ENCODE assay signal across 24 cellular contexts in genomic region chr9:99101271-99101670, GRCh38. TPM values are rescaled to one million over a fixed set of nuclear protein-coding genes. Genes with fewer than 3 reads are reported as not detected.
DNase-seq lines count a peak whose midpoint lies in the region; ATAC-seq, FAIRE-seq and TF ChIP-seq lines count a peak whose summit lies in the region.
"Had no signal": no experiment of that assay in that cellular context is flagged by ENCODE, and none has a peak within 500 bp of the region (broad histone marks: within the 10 kb centered on the region; RNA-seq: fewer than 3 reads in every experiment).

No MANE protein-coding gene starts in this region.

- H2AFZ ChIP-seq in K562 (ENCODE audit: low read depth, low read length): peak overlapping the region; percentile 47
- no peak overlapping the region for H2AFZ ChIP-seq in mesenchymal stem cell (ENCODE audit: low read depth, low read length)
- H2AFZ ChIP-seq: GM23338 had no signal

- H3K9ac ChIP-seq in K562 (ENCODE audit: insufficient read depth in 1 of 2, low read depth in 2 of 2, low read length in 2 of 2) (peak overlapping the region in 1 of 2 experiments; percentile 15; a peak in 1 of 4 replicates), mesenchymal stem cell (ENCODE audit: low read length) (no peak overlapping the region)
- H3K9ac ChIP-seq: BLaER1 treated with 17β-estradiol and CSF1 and Interleukin-3, amounts not matched to agents 10 nM and 100 nM had no signal

- H2BK12ac ChIP-seq in mesenchymal stem cell (ENCODE audit: low read length in 2 of 2): no peak overlapping the region

- no peak overlapping the region for H2BK120ac ChIP-seq in mesenchymal stem cell (ENCODE audit: low read depth, low read length)

- no peaks in the 10 kb centered on the region for H3K9me1 ChIP-seq in K562 (ENCODE audit: control insufficient read depth, insufficient read depth, low read length)

- H3K4ac ChIP-seq in mesenchymal stem cell (ENCODE audit: low read depth in 1 of 2, low read length in 2 of 2): no peak overlapping the region

- TF ChIP-seq CTCF in K562 (IDR thresholded peaks at IDR 0.05 in 2 of 3, conservative IDR thresholded peaks at IDR 0.05 in 1 of 3; ENCODE audit: insufficient read depth in 2 of 3, low read depth in 1 of 3, low read length in 3 of 3): no peak
- no peak for TF ChIP-seq CTCF in epithelial cell of esophagus (IDR thresholded peaks at IDR 0.05; ENCODE audit: insufficient read depth, low read depth, low read length, missing control alignments)

- TF ChIP-seq RAD21 in K562 (CRISPR knock-in tag; conservative IDR thresholded peaks at IDR 0.05 in 1 of 2, IDR thresholded peaks at IDR 0.05 in 1 of 2): no peak

- no peaks in the 10 kb centered on the region for H3K27me3 ChIP-seq in K562 (ENCODE audit: control insufficient read depth in 2 of 2, insufficient read depth in 2 of 2, low read length in 2 of 2)
- H3K27me3 ChIP-seq in mesenchymal stem cell (ENCODE audit: control insufficient read depth in 1 of 2, insufficient read depth in 1 of 2, low read length in 2 of 2): peaks cover 0 to 3% of the 10 kb centered on the region in 2 experiments

- H4K8ac ChIP-seq in mesenchymal stem cell (ENCODE audit: low read length): no peak overlapping the region

- no peak overlapping the region for H3K18ac ChIP-seq in mesenchymal stem cell (ENCODE audit: low read depth in 1 of 2, low read length in 2 of 2)

- peak overlapping the region; percentile 33 for H2AK5ac ChIP-seq in mesenchymal stem cell (ENCODE audit: low read length, severe bottlenecking)

- H3K23ac ChIP-seq in mesenchymal stem cell (ENCODE audit: low read length in 2 of 2): no peak overlapping the region

- no peaks in the 10 kb centered on the region for H4K20me1 ChIP-seq in K562 (replicated peaks; ENCODE audit: control insufficient read depth, insufficient read depth, low read length)

- ATAC-seq in K562: no peak
- ATAC-seq: A549, GM23338, HCT116 had no signal

- no peak for FAIRE-seq in K562 (lab: Jason Lieb, UNC)
- FAIRE-seq: A549, GM12891, GM18507 had no signal

- H3K4me1 ChIP-seq in K562 (replicated peaks in 1 of 2; ENCODE audit: control insufficient read depth in 2 of 2, insufficient read depth in 2 of 2, low read length in 2 of 2) (peaks cover 19 to 20% of the 10 kb centered on the region in 2 experiments), mesenchymal stem cell (ENCODE audit: control insufficient read depth, insufficient read depth, low read depth, low read length) (peaks cover 10% of the 10 kb centered on the region)
- H3K4me1 ChIP-seq: BE2C had no signal

- in situ Hi-C loops in K562 (cut with MboI): no loop called here

- DNase-seq in K562 (ENCODE audit: extremely low read depth in 1 of 4, low spot score in 3 of 4) (no peak), epithelial cell of esophagus (ENCODE audit: low read depth) (peak; percentile 47), mesenchymal stem cell (no peak), midbrain (lab: John Stamatoyannopoulos, UW) (no peak), pons (ENCODE audit: low spot score) (no peak), NCI-H748 treated with DMSO at 0.1 percent for 48 hours (lab: John Stamatoyannopoulos, UW) (no peak)
- no peak for DNase-seq in activated CD4-positive, alpha-beta T cell treated with anti-CD3 and anti-CD28 coated beads for 4 hours
- DNase-seq: 8988T; ACHN; AML-193; BE2C; Calu3; CD4-positive, alpha-beta T cell; COR-L47; DMS53; DMS79 treated with DMSO at 0.1 percent for 48 hours; GF-D8; H9 had no signal

- no peak overlapping the region for H3K4me3 ChIP-seq in K562
- H3K4me3 ChIP-seq in epithelial cell of esophagus (ENCODE audit: low read length): no peak overlapping the region
- H3K4me3 ChIP-seq in mesenchymal stem cell (ENCODE audit: insufficient read depth in 1 of 2, low read depth in 1 of 2, low read length in 2 of 2): no peak overlapping the region
- H3K4me3 ChIP-seq: A549; BLaER1 treated with 17β-estradiol and CSF1 and Interleukin-3, amounts not matched to agents 10 nM and 100 nM; GM23338 had no signal

- H3K36me3 ChIP-seq in K562 (ENCODE audit: control insufficient read depth, insufficient read depth, low read length) (no peaks in the 10 kb centered on the region), mesenchymal stem cell (ENCODE audit: control insufficient read depth in 1 of 2, insufficient read depth in 2 of 2, low read depth in 1 of 2, low read length in 2 of 2) (no peaks in the 10 kb centered on the region)
- H3K36me3 ChIP-seq: BE2C; BLaER1 treated with 17β-estradiol and CSF1 and Interleukin-3, amounts not matched to agents 10 nM and 100 nM had no signal

- no peak overlapping the region for H4K91ac ChIP-seq in mesenchymal stem cell (ENCODE audit: low read length)

- intact Hi-C loops in K562 (cut with micrococcal nuclease): no loop called here

- H3K14ac ChIP-seq in mesenchymal stem cell (ENCODE audit: low read length in 2 of 2): no peak overlapping the region

- H3K27ac ChIP-seq in K562 (ENCODE audit: extremely low read depth, low read depth, low read length) (no peak overlapping the region), mesenchymal stem cell (ENCODE audit: low read length, poor library complexity, severe bottlenecking) (no peak overlapping the region)
- H3K27ac ChIP-seq: BLaER1 treated with 17β-estradiol and CSF1 and Interleukin-3, amounts not matched to agents 10 nM and 100 nM had no signal

- H2BK5ac ChIP-seq in mesenchymal stem cell (ENCODE audit: low read depth, low read length, poor library complexity, severe bottlenecking): no peak overlapping the region

- CTCF ChIA-PET in K562 (lab: Yijun Ruan, JAX; ENCODE audit: low intra/inter-chr PET ratio): no interaction called here

- no peaks in the 10 kb centered on the region for H3K79me1 ChIP-seq in mesenchymal stem cell (replicated peaks; ENCODE audit: low read length, poor library complexity, severe bottlenecking)

- POLR2A ChIA-PET in K562 (lab: Yijun Ruan, JAX): interaction anchor here (1.0 to 3.0 kb wide), 3 partner anchors 9 to 26 kb away, joined by 4 to 15 read pairs (median 8); no protein-coding TSS in a partner anchor

- WGBS in K562 (ENCODE audit: insufficient coverage, low coverage, missing lambda C conversion rate): 80% methylated on average over 5 of the region's 5 CpGs
- WGBS in mesenchymal stem cell: 95% methylated on average over 4 of the region's 5 CpGs

- H3K9me3 ChIP-seq in K562 (replicated peaks; ENCODE audit: control insufficient read depth, insufficient read depth, low read depth, low read length) (no peaks in the 10 kb centered on the region), mesenchymal stem cell (ENCODE audit: control insufficient read depth, low read length) (peaks cover 4% of the 10 kb centered on the region)

- H3K4me2 ChIP-seq in K562 (ENCODE audit: insufficient read depth, low read length): no peak overlapping the region
- no peak overlapping the region for H3K4me2 ChIP-seq in mesenchymal stem cell (ENCODE audit: low read length, poor library complexity, severe bottlenecking)
- H3K4me2 ChIP-seq: GM23338 had no signal

- TF ChIP-seq EP300 in K562 (IDR thresholded peaks at IDR 0.05; ENCODE audit: low read length): no peak

- no TSS peak for BruUV-seq in K562 (replicated peaks; lab: Mats Ljungman, UMichigan)

- peaks cover 10% of the 10 kb centered on the region for H3K79me2 ChIP-seq in K562 (ENCODE audit: control insufficient read depth, insufficient read depth, low read length)

- TF ChIP-seq POLR2A in K562 (conservative IDR thresholded peaks at IDR 0.05): no peak

- no peak overlapping the region for H2BK15ac ChIP-seq in mesenchymal stem cell (ENCODE audit: low read depth, poor library complexity, severe bottlenecking)

TF ChIP-seq in K562, 482 proteins besides CTCF, POLR2A, EP300 and RAD21:
- TF ChIP-seq BHLHE40 (IDR thresholded peaks at IDR 0.05; ENCODE audit: low read length) (no peak), SUPT5H (IDR thresholded peaks at IDR 0.05) (no peak)

RNA-seq across cellular contexts. Expression of gene TGFBR1, which starts 3.6 kb away (rescaled TPM):
- total RNA-seq in K562 (2011; cell fraction: chromatin; rRNA removed; ENCODE audit: low replicate concordance): 128 and 138 TPM in 2 replicates
- 54.0 and 59.5 TPM in 2 replicates for total RNA-seq in K562 (2011; cell fraction: nucleolus; rRNA removed)
- total RNA-seq in K562 (2011; cell fraction: nucleoplasm; rRNA removed): 105 and 166 TPM in 2 replicates
- 22.0 and 23.8 TPM in 2 replicates for total RNA-seq in K562 (2014; rRNA removed)
- total RNA-seq in K562 (2014; rRNA removed; fragmentation: Illumina TruSeq; extraction: Trizol): 43.7 and 52.6 TPM in 2 replicates
- total RNA-seq in K562 (2015; rRNA removed; fragmentation: Illumina TruSeq; extraction: Trizol): 39.6 and 42.7 TPM in 2 replicates
- total RNA-seq in K562 (2021): 47.1 and 51.9 TPM in 2 replicates
- polyA plus RNA-seq in K562 (2011; rRNA removed): 60.6 and 62.4 TPM in 2 replicates
- 26.0 and 33.7 TPM in 2 replicates for polyA plus RNA-seq in K562 (2011; cell fraction: cytosol; rRNA removed)
- polyA plus RNA-seq in K562 (2011; cell fraction: nucleus; rRNA removed): 34.5 and 36.0 TPM in 2 replicates
- 21.8 and 26.0 TPM in 2 replicates for polyA plus RNA-seq in K562 (2012)
- polyA plus RNA-seq in K562 (2014; fragmentation: Illumina TruSeq; extraction: Trizol): 21.0 and 22.9 TPM in 2 replicates
- polyA plus RNA-seq in K562 (2014; fragmentation: Nextera tagmentation; extraction: Ambion mirVana): 10 to 100 TPM; 15.9 to 57.6 TPM
- 14.0 and 15.5 TPM in 2 replicates for polyA plus RNA-seq in K562 (2014; rRNA removed)
- polyA minus RNA-seq in K562 (2011; rRNA and poly(A)+ RNA removed): 200 and 204 TPM in 2 replicates
- polyA minus RNA-seq in K562 (2011; cell fraction: cytosol; rRNA and poly(A)+ RNA removed): 71.2 and 76.9 TPM in 2 replicates
- 21.1 and 40.8 TPM in 2 replicates for polyA minus RNA-seq in K562 (2011; cell fraction: nucleus; rRNA and poly(A)+ RNA removed)
- polyA plus RNA-seq in mesenchymal stem cell (2013, experiment 1 of 2): 55.8 TPM
- 57.6 TPM for polyA plus RNA-seq in mesenchymal stem cell (2013, experiment 2 of 2)
